ENCODE assay signal across 2 cellular contexts in the genomic region with DNA sequence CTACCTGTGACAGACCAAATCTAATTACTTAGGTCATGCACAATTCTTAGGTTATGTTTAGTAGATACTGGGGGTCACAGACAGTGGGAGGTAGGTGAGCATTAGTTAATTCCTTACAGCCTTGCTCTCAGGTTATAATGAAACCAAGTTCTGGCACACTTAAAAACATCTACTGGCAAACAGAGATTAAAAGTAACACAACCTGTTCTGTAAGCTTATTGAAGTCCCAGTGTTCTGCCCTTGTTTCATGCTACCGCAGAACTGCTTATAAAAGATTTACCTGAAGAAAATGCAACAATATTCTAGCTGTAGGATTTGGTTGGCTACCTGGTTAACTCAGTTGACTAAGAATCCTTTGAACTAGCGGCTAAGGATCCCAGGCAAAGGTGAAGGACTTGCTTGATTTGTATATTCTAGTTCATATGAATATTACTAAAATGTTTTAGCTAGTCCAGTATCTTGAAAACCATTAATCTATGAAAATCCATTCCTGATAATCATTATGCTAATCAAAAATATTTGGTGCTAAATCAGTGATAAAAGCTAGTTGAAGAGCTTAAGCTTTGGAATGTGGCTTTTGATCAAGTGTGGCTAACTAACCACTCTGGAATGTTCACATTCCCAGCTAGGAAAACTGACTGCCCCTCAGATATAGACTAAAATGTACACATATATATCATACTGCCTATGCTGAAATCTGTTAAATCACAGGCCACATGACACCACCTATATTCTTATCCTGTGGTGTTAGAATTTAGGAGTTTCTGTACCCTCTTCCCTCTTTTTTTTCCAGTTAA.
TF ChIP-seq lines count a peak whose summit lies in the region.

No MANE protein-coding gene starts in this region.

TF ChIP-seq in SK-N-SH treated with all-trans-retinoic acid at 6 μM for 48 hours, 23 proteins besides CTCF, POLR2A, EP300 and RAD21:
- TF ChIP-seq ISL1 (CRISPR knock-in tag; IDR thresholded peaks at IDR 0.05): no peak
- TF ChIP-seq TSHZ2 (CRISPR knock-in tag; IDR thresholded peaks at IDR 0.05): no peak
- TF ChIP-seq PPARA (CRISPR knock-in tag; IDR thresholded peaks at IDR 0.05; ENCODE audit: borderline replicate concordance): no peak
- TF ChIP-seq ZNF8 (CRISPR knock-in tag; IDR thresholded peaks at IDR 0.05): no peak
- no peak for TF ChIP-seq OSR1 (CRISPR knock-in tag; IDR thresholded peaks at IDR 0.05)
- no peak for TF ChIP-seq ESRRG (CRISPR knock-in tag; IDR thresholded peaks at IDR 0.05)
- TF ChIP-seq POU6F1 (CRISPR knock-in tag; IDR thresholded peaks at IDR 0.05; ENCODE audit: borderline replicate concordance, low read depth): no peak

TF ChIP-seq in SK-N-SH, 30 proteins besides CTCF, POLR2A, EP300 and RAD21:
- no peak for TF ChIP-seq ELF1 (IDR thresholded peaks at IDR 0.05)
- TF ChIP-seq, protein P1, sequence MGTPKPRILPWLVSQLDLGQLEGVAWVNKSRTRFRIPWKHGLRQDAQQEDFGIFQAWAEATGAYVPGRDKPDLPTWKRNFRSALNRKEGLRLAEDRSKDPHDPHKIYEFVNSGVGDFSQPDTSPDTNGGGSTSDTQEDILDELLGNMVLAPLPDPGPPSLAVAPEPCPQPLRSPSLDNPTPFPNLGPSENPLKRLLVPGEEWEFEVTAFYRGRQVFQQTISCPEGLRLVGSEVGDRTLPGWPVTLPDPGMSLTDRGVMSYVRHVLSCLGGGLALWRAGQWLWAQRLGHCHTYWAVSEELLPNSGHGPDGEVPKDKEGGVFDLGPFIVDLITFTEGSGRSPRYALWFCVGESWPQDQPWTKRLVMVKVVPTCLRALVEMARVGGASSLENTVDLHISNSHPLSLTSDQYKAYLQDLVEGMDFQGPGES (IDR thresholded peaks at IDR 0.05; ENCODE audit: low read depth, low read length): no peak
